9 cellular contexts compared by ENCODE assay signal in the genomic region with DNA sequence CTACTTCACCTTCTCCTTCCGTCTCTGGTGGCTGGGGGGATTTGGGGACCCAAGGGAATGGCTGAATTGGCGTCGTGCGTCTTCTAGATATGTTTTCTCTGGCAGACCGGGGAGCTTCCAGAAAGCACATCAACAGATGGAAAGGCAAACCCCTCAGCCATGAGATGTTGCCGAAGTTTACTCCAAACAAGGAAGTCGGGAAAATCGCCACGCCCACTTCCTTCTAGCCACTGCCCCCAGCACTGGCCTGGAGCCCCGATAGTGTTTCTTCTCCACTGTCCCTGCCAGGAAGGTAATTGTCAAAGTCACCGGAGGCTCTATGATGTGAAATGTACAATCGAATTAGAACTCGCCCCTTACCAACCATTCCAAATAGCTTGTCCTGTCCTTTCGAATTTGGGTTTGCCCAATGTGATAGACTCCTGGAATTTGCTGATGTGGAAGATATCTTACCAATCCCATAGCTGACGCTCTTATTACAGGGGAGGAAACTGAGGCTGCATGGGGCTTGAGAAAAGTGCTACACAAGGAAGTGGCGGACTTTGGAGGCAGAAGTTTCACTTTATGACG.
DNase-seq lines count a peak whose midpoint lies in the region; ATAC-seq and TF ChIP-seq lines count a peak whose summit lies in the region.
"Had no signal": no experiment of that assay in that cellular context is flagged by ENCODE, and none has a peak within 500 bp of the region (broad histone marks: within the 10 kb centered on the region; RNA-seq: fewer than 3 reads in every experiment).

No MANE protein-coding gene starts in this region.

- TF ChIP-seq CTCF in glutamatergic neuron (IDR thresholded peaks at IDR 0.05; ENCODE audit: partially characterized antibody, unreplicated experiment) (no peak), osteocyte (IDR thresholded peaks at IDR 0.05) (no peak)

- H3K4me3 Mint-ChIP-seq in glutamatergic neuron (ENCODE audit: unreplicated experiment) (peak overlapping the region; percentile 95), osteocyte (ENCODE audit: unreplicated experiment) (peak overlapping the region; percentile 80)
- no peak overlapping the region for H3K4me3 Mint-ChIP-seq in activated T-helper 2 cell treated with anti-CD3 and anti-CD28 coated beads, Interferon-gamma antibody, Interleukin-2, Interleukin-4, amounts not matched to agents 10 μg/mL and 5 μg/mL and 100 μg/mL, durations not matched to agents 14 hours and 24 hours and 36 hours (ENCODE audit: low read depth)

- H3K4me1 ChIP-seq in SJSA1 (replicated peaks) = peaks cover 14% of the 10 kb centered on the region

- H3K9me3 ChIP-seq in SJSA1 (replicated peaks) = no peaks in the 10 kb centered on the region

- peaks cover 65% of the 10 kb centered on the region for H3K27me3 ChIP-seq in SJSA1 (replicated peaks)

- H3K9me3 Mint-ChIP-seq in glutamatergic neuron (ENCODE audit: unreplicated experiment) (peaks cover 6% of the 10 kb centered on the region), osteocyte (ENCODE audit: unreplicated experiment) (no peaks in the 10 kb centered on the region)
- no peaks in the 10 kb centered on the region for H3K9me3 Mint-ChIP-seq in activated T-helper 2 cell treated with anti-CD3 and anti-CD28 coated beads, Interferon-gamma antibody, Interleukin-2, Interleukin-4, amounts not matched to agents 10 μg/mL and 5 μg/mL and 100 μg/mL, durations not matched to agents 14 hours and 24 hours and 36 hours

- no peak overlapping the region for H3K27ac ChIP-seq in SJSA1
- H3K27ac ChIP-seq: VCaP had no signal

- H3K4me1 Mint-ChIP-seq in glutamatergic neuron (ENCODE audit: low read depth, unreplicated experiment) = peaks cover 6% of the 10 kb centered on the region
- H3K4me1 Mint-ChIP-seq in osteocyte (ENCODE audit: unreplicated experiment) = peaks cover 11% of the 10 kb centered on the region
- peaks cover 3% of the 10 kb centered on the region for H3K4me1 Mint-ChIP-seq in activated T-helper 2 cell treated with anti-CD3 and anti-CD28 coated beads, Interferon-gamma antibody, Interleukin-2, Interleukin-4, amounts not matched to agents 10 μg/mL and 5 μg/mL and 100 μg/mL, durations not matched to agents 14 hours and 24 hours and 36 hours (ENCODE audit: low read depth)

- H3K36me3 ChIP-seq in SJSA1 = no peaks in the 10 kb centered on the region

- no peak for ATAC-seq in GM21529 (IDR thresholded peaks at IDR 0.05; ENCODE audit: unreplicated experiment)

- intact Hi-C loops in activated T-helper 2 cell treated with anti-CD3 and anti-CD28 coated beads, Interferon-gamma antibody, Interleukin-2, Interleukin-4, amounts not matched to agents 10 μg/mL and 5 μg/mL and 100 μg/mL, durations not matched to agents 14 hours and 24 hours and 36 hours (cut with micrococcal nuclease) = no loop called here

- H3K27me3 Mint-ChIP-seq in glutamatergic neuron (ENCODE audit: unreplicated experiment) (peaks cover 11% of the 10 kb centered on the region), osteocyte (ENCODE audit: unreplicated experiment) (peaks cover 83% of the 10 kb centered on the region)
- H3K27me3 Mint-ChIP-seq in activated T-helper 2 cell treated with anti-CD3 and anti-CD28 coated beads, Interferon-gamma antibody, Interleukin-2, Interleukin-4, amounts not matched to agents 10 μg/mL and 5 μg/mL and 100 μg/mL, durations not matched to agents 14 hours and 24 hours and 36 hours (ENCODE audit: low read depth) = peaks cover 43% of the 10 kb centered on the region

- peak overlapping the region; percentile 29 for H3K4me3 ChIP-seq in SJSA1

- H3K27ac Mint-ChIP-seq in glutamatergic neuron (ENCODE audit: unreplicated experiment) (peak overlapping the region; percentile 43), osteocyte (ENCODE audit: unreplicated experiment) (no peak overlapping the region)
- no peak overlapping the region for H3K27ac Mint-ChIP-seq in activated T-helper 2 cell treated with anti-CD3 and anti-CD28 coated beads, Interferon-gamma antibody, Interleukin-2, Interleukin-4, amounts not matched to agents 10 μg/mL and 5 μg/mL and 100 μg/mL, durations not matched to agents 14 hours and 24 hours and 36 hours

- peak; percentile 29 for DNase-seq in DMS 273 treated with DMSO at 0.1 percent for 48 hours (lab: John Stamatoyannopoulos, UW)
- no peak for DNase-seq in SJSA1 (ENCODE audit: low read depth in 1 of 2, low spot score in 2 of 2)
- DNase-seq in glutamatergic neuron = peak; percentile 43
- DNase-seq in osteocyte (ENCODE audit: extremely low spot score, unreplicated experiment) = no peak
- no peak for DNase-seq in cerebellum (ENCODE audit: low spot score)
- no peak for DNase-seq in activated T-helper 2 cell treated with anti-CD3 and anti-CD28 coated beads, Interferon-gamma antibody, Interleukin-2, Interleukin-4, amounts not matched to agents 10 μg/mL and 5 μg/mL and 100 μg/mL, durations not matched to agents 14 hours and 24 hours and 36 hours (ENCODE audit: low spot score)
- no peak for DNase-seq in retina

- no peaks in the 10 kb centered on the region for H3K36me3 Mint-ChIP-seq in glutamatergic neuron (ENCODE audit: unreplicated experiment)
- no peaks in the 10 kb centered on the region for H3K36me3 Mint-ChIP-seq in osteocyte (ENCODE audit: unreplicated experiment)
- no peaks in the 10 kb centered on the region for H3K36me3 Mint-ChIP-seq in activated T-helper 2 cell treated with anti-CD3 and anti-CD28 coated beads, Interferon-gamma antibody, Interleukin-2, Interleukin-4, amounts not matched to agents 10 μg/mL and 5 μg/mL and 100 μg/mL, durations not matched to agents 14 hours and 24 hours and 36 hours (ENCODE audit: low read depth)

Comparison
In these comparisons a context has a peak if more than half of its experiments do, and no peak if none do; other contexts are left out.
1. DNase-seq: peak in DMS 273 treated with DMSO at 0.1 percent for 48 hours (single experiment) and glutamatergic neuron (single experiment); none in SJSA1 (0 of 2), osteocyte (single experiment), cerebellum (single experiment), activated T-helper 2 cell treated with anti-CD3 and anti-CD28 coated beads, Interferon-gamma antibody, Interleukin-2, Interleukin-4, amounts not matched to agents 10 μg/mL and 5 μg/mL and 100 μg/mL, durations not matched to agents 14 hours and 24 hours and 36 hours (single experiment) and retina (single experiment).